In the genomic region with DNA sequence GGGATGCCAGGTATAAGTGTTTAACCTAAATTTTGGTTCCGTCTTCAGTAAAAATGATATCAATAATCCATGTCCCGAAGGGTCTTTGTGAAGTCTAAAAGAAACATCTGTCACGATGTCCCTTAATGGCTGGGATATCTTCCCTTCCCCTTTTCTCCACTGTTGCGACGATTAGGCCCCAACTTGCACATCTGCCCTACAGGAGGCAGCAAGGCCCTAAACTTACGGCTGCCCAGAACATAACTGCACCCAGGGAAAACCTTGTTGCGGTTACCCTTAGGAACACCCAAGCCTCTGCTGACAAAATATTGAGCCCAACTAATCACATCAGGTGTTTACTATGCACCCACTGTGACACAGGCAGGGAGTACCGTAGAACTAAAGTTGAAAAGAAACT, we compare ENCODE assay signal across 8 cellular contexts. TPM values are rescaled to one million over a fixed set of nuclear protein-coding genes. Genes with fewer than 3 reads are reported as not detected.
DNase-seq lines count a peak whose midpoint lies in the region; ATAC-seq and TF ChIP-seq lines count a peak whose summit lies in the region.

No MANE protein-coding gene starts in this region.

- no peak for ATAC-seq in stimulated activated naive CD8-positive, alpha-beta T cell treated with anti-CD3 and anti-CD28 coated beads, Interleukin-15, Interleukin-2, amounts not matched to agents 100 U/mL and 50 U/mL, for 24 hours
- no peak for ATAC-seq in GM19328 (IDR thresholded peaks at IDR 0.05; ENCODE audit: unreplicated experiment)

- H3K27me3 Mint-ChIP-seq in Caco-2 (ENCODE audit: insufficient read depth, unreplicated experiment), result peaks cover 3% of the 10 kb centered on the region

- TSS peak; percentile 82 for BruUV-seq in Caco-2 (replicated peaks; lab: Mats Ljungman, UMichigan)

- H3K27me3 ChIP-seq in Caco-2 (replicated peaks; ENCODE audit: control insufficient read depth, insufficient read depth, low read length) (no peaks in the 10 kb centered on the region), HL-60 (ENCODE audit: insufficient read depth, poor library complexity, severe bottlenecking) (no peaks in the 10 kb centered on the region), adrenal gland (no peaks in the 10 kb centered on the region)

- H3K4me1 Mint-ChIP-seq in Caco-2 (ENCODE audit: low read depth, unreplicated experiment), result no peaks in the 10 kb centered on the region

- peak overlapping the region; percentile 98 for H3K27ac ChIP-seq in HL-60 (replicated peaks)
- peak overlapping the region; percentile 87 to 100 (median 94) for H3K27ac ChIP-seq in adrenal gland

- no peak for TF ChIP-seq POLR2A in adrenal gland (IDR thresholded peaks at IDR 0.05)

- TF ChIP-seq CTCF in Caco-2 (IDR thresholded peaks at IDR 0.05; ENCODE audit: insufficient read depth in 1 of 2, low read depth in 1 of 2, low read length in 1 of 2, severe bottlenecking in 1 of 2, unreplicated experiment in 1 of 2) (peak in 1 of 2 experiments; percentile 23), HL-60 (IDR thresholded peaks at IDR 0.05; ENCODE audit: insufficient read depth, low read length) (peak; percentile 58), adrenal gland (IDR thresholded peaks at IDR 0.05) (no peak)

- peak overlapping the region; percentile 72 for H3K4me3 Mint-ChIP-seq in Caco-2 (ENCODE audit: unreplicated experiment)

- CTCF ChIA-PET in Caco-2 (lab: Charles Lee), result no interaction called here

- 53 to 73% (median 57%) methylated on average over 8 of the region's 8 CpGs for WGBS in adrenal gland, 4 donors

- H3K9me3 Mint-ChIP-seq in Caco-2 (ENCODE audit: unreplicated experiment), result no peaks in the 10 kb centered on the region

- 0 out of 2 replicates have a peak, but pooled peaks cover 8% of the 10 kb centered on the region for H3K4me1 ChIP-seq in Caco-2
- H3K4me1 ChIP-seq in adrenal gland (replicated peaks in 1 of 2), result peaks cover 12 to 19% of the 10 kb centered on the region in 2 donors

- H3K4me3 ChIP-seq in Caco-2 (ENCODE audit: low read depth, low read length) (peak overlapping the region; percentile 75), HL-60 (replicated peaks; ENCODE audit: insufficient read depth, low read length) (peak overlapping the region; percentile 94), adrenal gland (peak overlapping the region; percentile 41 to 100 (median 66))

- POLR2A ChIA-PET in Caco-2 (lab: Charles Lee), result no interaction called here

- DNase-seq in Caco-2 (peak; percentile 32 to 50), HL-60 (ENCODE audit: low read depth in 1 of 2, low spot score in 1 of 2) (peak; percentile 82 to 93), OCI-M1 (lab: John Stamatoyannopoulos, UW) (peak; percentile 93), adrenal gland (peak in 4 of 7 donors; percentile 19 to 62 (median 26)), inferior parietal cortex (ENCODE audit: extremely low spot score) (peak; percentile 33), retina (no peak)
- DNase-seq in stimulated activated naive CD8-positive, alpha-beta T cell treated with anti-CD3 and anti-CD28 coated beads, Interleukin-15, Interleukin-2, amounts not matched to agents 100 U/mL and 50 U/mL, for 24 hours, result peak; percentile 30

- no peaks in the 10 kb centered on the region for H3K36me3 Mint-ChIP-seq in Caco-2 (ENCODE audit: insufficient read depth, unreplicated experiment)

- H3K9me3 ChIP-seq in Caco-2 (no peaks in the 10 kb centered on the region), adrenal gland (replicated peaks in 1 of 3) (no peaks in the 10 kb centered on the region)

- H3K36me3 ChIP-seq in Caco-2 (ENCODE audit: control insufficient read depth, insufficient read depth, low read length) (no peaks in the 10 kb centered on the region), adrenal gland (replicated peaks in 1 of 2) (no peaks in the 10 kb centered on the region)

- intact Hi-C loops in Caco-2 (cut with micrococcal nuclease; ENCODE audit: unreplicated experiment) (loop anchor here (1.0 kb wide), 1 partner anchor 91 kb away; no protein-coding TSS in a partner anchor), adrenal gland (cut with DNase I) (no loop called here)

- peak overlapping the region; percentile 73 for H3K27ac Mint-ChIP-seq in Caco-2 (ENCODE audit: unreplicated experiment)

RNA-seq across cellular contexts. Expression of gene SMAD2, which starts 1.2 kb away (rescaled TPM):
- total RNA-seq in Caco-2 (2022), result 50.9 and 53.5 TPM in 2 replicates
- 100 to 1,000 TPM in 7 of 8 donors, 10 to 100 TPM in 1; 73.8 to 270 (median 145) TPM for total RNA-seq in adrenal gland
- 100 to 1,000 TPM in 1 of 3 donors, 10 to 100 TPM in 2; 20.9 to 163 (median 22.8) TPM for polyA plus RNA-seq in adrenal gland
